8 cellular contexts compared by ENCODE assay signal in genomic region chr18:54828986-54829385, GRCh38. TPM values are rescaled to one million over a fixed set of nuclear protein-coding genes. Genes with fewer than 3 reads are reported as not detected.
DNase-seq lines count a peak whose midpoint lies in the region; ATAC-seq and TF ChIP-seq lines count a peak whose summit lies in the region.

No MANE protein-coding gene starts in this region.

- POLR2A ChIA-PET in AG04450 (lab: Yijun Ruan, JAX): interaction anchor here (0.7 kb wide), 1 partner anchor 1812 kb away, joined by 3 read pairs; no protein-coding TSS in a partner anchor
- POLR2A ChIA-PET in naive thymus-derived CD4-positive, alpha-beta T cell (lab: Charles Lee): no interaction called here

- H3F3A ChIP-seq in MM.1S (ENCODE audit: insufficient read depth, low read length): no peaks in the 10 kb centered on the region

- no peaks in the 10 kb centered on the region for H3K9me2 ChIP-seq in MM.1S (replicated peaks; ENCODE audit: insufficient read depth, low read length)

- H2AFZ ChIP-seq in MM.1S (ENCODE audit: low read length): peak overlapping the region; percentile 89; the same call in 1 of the 2 replicates

- TF ChIP-seq CTCF in AG04450 (IDR thresholded peaks at IDR 0.05; ENCODE audit: low read depth, low read length) (no peak), MM.1S (IDR thresholded peaks at IDR 0.05; ENCODE audit: low read length) (no peak)

- peak overlapping the region; percentile 73 for H3K4me2 ChIP-seq in MM.1S (ENCODE audit: low read depth, low read length)

- H3K27me3 ChIP-seq in AG04450 (ENCODE audit: control insufficient read depth, insufficient read depth, low read length): no peaks in the 10 kb centered on the region
- no peaks in the 10 kb centered on the region for H3K27me3 ChIP-seq in MM.1S (replicated peaks; ENCODE audit: insufficient read depth, low read length)
- no peaks in the 10 kb centered on the region for H3K27me3 ChIP-seq in effector memory CD4-positive, alpha-beta T cell (replicated peaks; ENCODE audit: control insufficient read depth, insufficient read depth, low read length, poor library complexity, severe bottlenecking)
- no peaks in the 10 kb centered on the region for H3K27me3 ChIP-seq in naive thymus-derived CD4-positive, alpha-beta T cell (ENCODE audit: control insufficient read depth in 2 of 2, insufficient read depth in 2 of 2, low read length in 2 of 2)

- H3K9me3 Mint-ChIP-seq in naive thymus-derived CD4-positive, alpha-beta T cell: peaks cover 3 to 11% (median 6%) of the 10 kb centered on the region in 11 donors

- no peak overlapping the region for H3K9ac ChIP-seq in MM.1S (ENCODE audit: low read length)

- H3K4me3 Mint-ChIP-seq in naive thymus-derived CD4-positive, alpha-beta T cell: peak overlapping the region; percentile 87 to 95 (median 92)

- peaks cover 4% of the 10 kb centered on the region; the same call in 1 of the 2 replicates for H3K9me3 ChIP-seq in AG04450 (ENCODE audit: control insufficient read depth, insufficient read depth, low read length)
- no peaks in the 10 kb centered on the region for H3K9me3 ChIP-seq in MM.1S (replicated peaks; ENCODE audit: insufficient read depth, low read length)
- H3K9me3 ChIP-seq in effector memory CD4-positive, alpha-beta T cell (ENCODE audit: control insufficient read depth, low read length): no peaks in the 10 kb centered on the region
- H3K9me3 ChIP-seq in naive thymus-derived CD4-positive, alpha-beta T cell (ENCODE audit: control insufficient read depth in 2 of 3, low read length in 3 of 3): no peaks in the 10 kb centered on the region

- H3K4me1 ChIP-seq in MM.1S (ENCODE audit: low read length): no peaks in the 10 kb centered on the region
- peaks cover 5% of the 10 kb centered on the region for H3K4me1 ChIP-seq in effector memory CD4-positive, alpha-beta T cell (ENCODE audit: control insufficient read depth, insufficient read depth, low read length, poor library complexity, severe bottlenecking)
- H3K4me1 ChIP-seq in naive thymus-derived CD4-positive, alpha-beta T cell (ENCODE audit: control insufficient read depth in 2 of 2, insufficient read depth in 2 of 2, low read length in 2 of 2): no peaks in the 10 kb centered on the region

- H3K79me2 ChIP-seq in MM.1S (ENCODE audit: low read length): no peaks in the 10 kb centered on the region

- H3K4me3 ChIP-seq in AG04450 (ENCODE audit: low read depth, low read length) (peak overlapping the region; percentile 74), MM.1S (ENCODE audit: low read length) (peak overlapping the region; percentile 62)
- peak overlapping the region; percentile 72 for H3K4me3 ChIP-seq in effector memory CD4-positive, alpha-beta T cell (ENCODE audit: insufficient read depth, low read depth, low read length, poor library complexity, severe bottlenecking)
- H3K4me3 ChIP-seq in naive thymus-derived CD4-positive, alpha-beta T cell (ENCODE audit: low read length): peak overlapping the region; percentile 72

- peaks cover 17 to 49% (median 28%) of the 10 kb centered on the region in 7 donors for H3K4me1 Mint-ChIP-seq in naive thymus-derived CD4-positive, alpha-beta T cell

- peak; percentile 39 for ATAC-seq in naive thymus-derived CD4-positive, alpha-beta T cell
- ATAC-seq in GM21723 (IDR thresholded peaks at IDR 0.05; ENCODE audit: unreplicated experiment): no peak
- no peak for ATAC-seq in GM21526 (IDR thresholded peaks at IDR 0.05; ENCODE audit: low FRiP score, unreplicated experiment)
- ATAC-seq in GM21447 (IDR thresholded peaks at IDR 0.05; ENCODE audit: unreplicated experiment): no peak

- intact Hi-C loops in naive thymus-derived CD4-positive, alpha-beta T cell (cut with micrococcal nuclease): loop anchor here (2.0 to 5.0 kb wide), 5 partner anchors 22 to 472 kb away; partner anchors contain the start of genes C18orf54 (in 1 of the 2) and STARD6 (in 1 of the 2)

- peaks cover 0 to 12% (median 8%) of the 10 kb centered on the region in 5 donors for H3K36me3 Mint-ChIP-seq in naive thymus-derived CD4-positive, alpha-beta T cell

- H3K27ac Mint-ChIP-seq in naive thymus-derived CD4-positive, alpha-beta T cell: peak overlapping the region in 8 of 9 donors; percentile 60 to 83 (median 65)

- no peak for DNase-seq in AG04450 (ENCODE audit: low read depth, low spot score)
- no peak for DNase-seq in MM.1S
- DNase-seq in effector memory CD4-positive, alpha-beta T cell: no peak
- peak in 4 of 9 donors; percentile 6 to 11 (median 8) for DNase-seq in naive thymus-derived CD4-positive, alpha-beta T cell
- DNase-seq in midbrain (lab: John Stamatoyannopoulos, UW): no peak

- H3K27ac ChIP-seq in AG04450 (ENCODE audit: low read depth, low read length) (no peak overlapping the region), MM.1S (ENCODE audit: low read length) (no peak overlapping the region)
- H3K27ac ChIP-seq in effector memory CD4-positive, alpha-beta T cell (ENCODE audit: insufficient read depth, low read length, poor library complexity, severe bottlenecking): no peak overlapping the region
- H3K27ac ChIP-seq in naive thymus-derived CD4-positive, alpha-beta T cell (ENCODE audit: low read depth, low read length): peak overlapping the region; percentile 63

- CTCF ChIA-PET in AG04450 (lab: Charles Lee): interaction anchor here (1.0 kb wide), 1 partner anchor 154 kb away, joined by 5 read pairs; no protein-coding TSS in a partner anchor
- CTCF ChIA-PET in naive thymus-derived CD4-positive, alpha-beta T cell (lab: Charles Lee): no interaction called here

- H3K27me3 Mint-ChIP-seq in naive thymus-derived CD4-positive, alpha-beta T cell: peaks cover 0 to 32% (median 0%) of the 10 kb centered on the region in 5 donors

- H3K36me3 ChIP-seq in MM.1S (replicated peaks; ENCODE audit: insufficient read depth, low read length): no peaks in the 10 kb centered on the region
- H3K36me3 ChIP-seq in effector memory CD4-positive, alpha-beta T cell (ENCODE audit: control insufficient read depth, insufficient read depth, low read length): no peaks in the 10 kb centered on the region
- no peaks in the 10 kb centered on the region for H3K36me3 ChIP-seq in naive thymus-derived CD4-positive, alpha-beta T cell (ENCODE audit: control insufficient read depth in 2 of 3, insufficient read depth in 3 of 3, low read length in 3 of 3)

- H4K20me1 ChIP-seq in MM.1S (ENCODE audit: insufficient read depth, low read length): no peaks in the 10 kb centered on the region

RNA-seq across cellular contexts. Expression of gene RAB27B, which starts 0.7 kb away (rescaled TPM):
- 1.4 and 1.9 TPM in 2 replicates for polyA plus RNA-seq in AG04450 (2011; rRNA removed)
- polyA minus RNA-seq in AG04450 (2011; rRNA and poly(A)+ RNA removed): 0.97 and 1.2 TPM in 2 replicates
- total RNA-seq in naive thymus-derived CD4-positive, alpha-beta T cell: 1 to 10 TPM; 1.3 to 6.4 (median 1.6) TPM
- 1 to 10 TPM in 1 of 2 donors, under 1 TPM in 1; 0.77 to 1.3 TPM for polyA plus RNA-seq in naive thymus-derived CD4-positive, alpha-beta T cell
